ENCODE assay signal across 8 cellular contexts in genomic region chr6:43798688-43799444, GRCh38. TPM values are rescaled to one million over a fixed set of nuclear protein-coding genes. Genes with fewer than 3 reads are reported as not detected.
DNase-seq lines count a peak whose midpoint lies in the region; ATAC-seq and TF ChIP-seq lines count a peak whose summit lies in the region.

No MANE protein-coding gene starts in this region.

- no peaks in the 10 kb centered on the region for H3K9me3 Mint-ChIP-seq in dendritic cell treated with granulocyte-macrophage colony-stimulating factor and Interleukin-4, amounts not matched to agents 40 ng/mL and 50 ng/mL, for 4 days
- H3K9me3 Mint-ChIP-seq in naive thymus-derived CD4-positive, alpha-beta T cell, result no peaks in the 10 kb centered on the region

- TF ChIP-seq CTCF in AG10803 (conservative IDR thresholded peaks at IDR 0.05; ENCODE audit: low read length), result no peak

- POLR2A ChIA-PET in naive thymus-derived CD4-positive, alpha-beta T cell (lab: Charles Lee), result no interaction called here

- H3K27me3 ChIP-seq in naive thymus-derived CD4-positive, alpha-beta T cell (ENCODE audit: control insufficient read depth in 2 of 2, insufficient read depth in 2 of 2, low read length in 2 of 2), result no peaks in the 10 kb centered on the region

- DNase-seq in AG10803 (ENCODE audit: low read depth) (peak; percentile 72), NOMO-1 (lab: John Stamatoyannopoulos, UW; ENCODE audit: unreplicated experiment in 2 of 2) (peak; percentile 68 to 72), NCI-H2107 (lab: John Stamatoyannopoulos, UW) (no peak), dedifferentiated amniotic fluid mesenchymal stem cell (ENCODE audit: extremely low spot score) (no peak)
- DNase-seq in naive thymus-derived CD4-positive, alpha-beta T cell, result no peak

- no peaks in the 10 kb centered on the region for H3K36me3 ChIP-seq in naive thymus-derived CD4-positive, alpha-beta T cell (ENCODE audit: control insufficient read depth in 2 of 3, insufficient read depth in 3 of 3, low read length in 3 of 3)

- H3K4me3 Mint-ChIP-seq in dendritic cell treated with granulocyte-macrophage colony-stimulating factor and Interleukin-4, amounts not matched to agents 40 ng/mL and 50 ng/mL, for 4 days, result no peak overlapping the region
- no peak overlapping the region for H3K4me3 Mint-ChIP-seq in naive thymus-derived CD4-positive, alpha-beta T cell

- peak; percentile 42 for ATAC-seq in GM19324 (IDR thresholded peaks at IDR 0.05; ENCODE audit: low FRiP score, unreplicated experiment)
- peak; percentile 85 for ATAC-seq in naive thymus-derived CD4-positive, alpha-beta T cell
- ATAC-seq in HG02642 (IDR thresholded peaks at IDR 0.05; ENCODE audit: poor library complexity, unreplicated experiment), result no peak

- H3K27ac Mint-ChIP-seq in dendritic cell treated with granulocyte-macrophage colony-stimulating factor and Interleukin-4, amounts not matched to agents 40 ng/mL and 50 ng/mL, for 4 days, result peak overlapping the region; percentile 4
- H3K27ac Mint-ChIP-seq in naive thymus-derived CD4-positive, alpha-beta T cell, result peak overlapping the region in 2 of 9 donors; percentile 32 to 85

- H3K27ac ChIP-seq in naive thymus-derived CD4-positive, alpha-beta T cell (ENCODE audit: low read depth, low read length), result no peak overlapping the region

- H3K4me3 ChIP-seq in AG10803 (ENCODE audit: low read length), result no peak overlapping the region
- H3K4me3 ChIP-seq in naive thymus-derived CD4-positive, alpha-beta T cell (ENCODE audit: low read length), result no peak overlapping the region

- CTCF ChIA-PET in naive thymus-derived CD4-positive, alpha-beta T cell (lab: Charles Lee), result no interaction called here

- peaks cover 90% of the 10 kb centered on the region for H3K4me1 Mint-ChIP-seq in dendritic cell treated with granulocyte-macrophage colony-stimulating factor and Interleukin-4, amounts not matched to agents 40 ng/mL and 50 ng/mL, for 4 days (ENCODE audit: low read depth)
- H3K4me1 Mint-ChIP-seq in naive thymus-derived CD4-positive, alpha-beta T cell, result peaks cover 0 to 23% (median 11%) of the 10 kb centered on the region in 7 donors

- H3K4me1 ChIP-seq in naive thymus-derived CD4-positive, alpha-beta T cell (ENCODE audit: control insufficient read depth in 2 of 2, insufficient read depth in 2 of 2, low read length in 2 of 2), result no peaks in the 10 kb centered on the region

- H3K36me3 Mint-ChIP-seq in dendritic cell treated with granulocyte-macrophage colony-stimulating factor and Interleukin-4, amounts not matched to agents 40 ng/mL and 50 ng/mL, for 4 days (ENCODE audit: low read depth), result no peaks in the 10 kb centered on the region
- no peaks in the 10 kb centered on the region for H3K36me3 Mint-ChIP-seq in naive thymus-derived CD4-positive, alpha-beta T cell

- H3K27me3 Mint-ChIP-seq in dendritic cell treated with granulocyte-macrophage colony-stimulating factor and Interleukin-4, amounts not matched to agents 40 ng/mL and 50 ng/mL, for 4 days, result peaks cover 15% of the 10 kb centered on the region
- H3K27me3 Mint-ChIP-seq in naive thymus-derived CD4-positive, alpha-beta T cell, result peaks cover 0 to 10% (median 0%) of the 10 kb centered on the region in 5 donors

- intact Hi-C loops in dendritic cell treated with granulocyte-macrophage colony-stimulating factor and Interleukin-4, amounts not matched to agents 40 ng/mL and 50 ng/mL, for 4 days (cut with micrococcal nuclease), result no loop called here
- intact Hi-C loops in naive thymus-derived CD4-positive, alpha-beta T cell (cut with micrococcal nuclease), result no loop called here

- H3K9me3 ChIP-seq in naive thymus-derived CD4-positive, alpha-beta T cell (ENCODE audit: control insufficient read depth in 2 of 3, low read length in 3 of 3), result no peaks in the 10 kb centered on the region

RNA-seq across cellular contexts. Expression of gene VEGFA, which starts 28.9 kb away (rescaled TPM):
- total RNA-seq in naive thymus-derived CD4-positive, alpha-beta T cell, result 10 to 100 TPM in 3 of 5 experiments, under 1 TPM in 2; 0.60 to 72.1 (median 19.4) TPM
- polyA plus RNA-seq in naive thymus-derived CD4-positive, alpha-beta T cell, result under 1 TPM in 1 of 2 donors, not detected in 1; 0.26 TPM

Comparison
In these comparisons a context has a peak if more than half of its experiments do, and no peak if none do; other contexts are left out.
1. DNase-seq: peak in AG10803 (single experiment) and NOMO-1 (2 of 2); none in naive thymus-derived CD4-positive, alpha-beta T cell (0 of 9), NCI-H2107 (single experiment) and dedifferentiated amniotic fluid mesenchymal stem cell (single experiment).